ENCODE assay signal across 8 cellular contexts in genomic region chr5:6714221-6715041, GRCh38. TPM values are rescaled to one million over a fixed set of nuclear protein-coding genes. Genes with fewer than 3 reads are reported as not detected.
DNase-seq lines count a peak whose midpoint lies in the region; ATAC-seq and TF ChIP-seq lines count a peak whose summit lies in the region.

No MANE protein-coding gene starts in this region.

- no peak for TF ChIP-seq CTCF in DND-41 (IDR thresholded peaks at IDR 0.05; ENCODE audit: borderline replicate concordance, extremely low read depth, low read length, poor library complexity, severe bottlenecking)

- intact Hi-C loops in left ventricle myocardium superior (cut with micrococcal nuclease): no loop called here

- DNase-seq in DND-41 (peak; percentile 24), Karpas-422 (peak; percentile 61), left ventricle myocardium superior (peak; percentile 67), GM19240 (ENCODE audit: insufficient read length, low spot score) (no peak), NCI-H446 treated with DMSO at 0.1 percent for 48 hours (lab: John Stamatoyannopoulos, UW) (no peak)
- DNase-seq in activated naive CD4-positive, alpha-beta T cell treated with Interleukin-2 at 50 U/mL for 16 hours: peak; percentile 28
- DNase-seq in effector CD8-positive, alpha-beta T cell (lab: John Stamatoyannopoulos, UW): no peak

- H3K4me3 ChIP-seq in DND-41 (ENCODE audit: low read depth in 1 of 2, low read length in 2 of 2) (peak overlapping the region; percentile 79 to 89; a peak in 3 of 4 replicates), Karpas-422 (ENCODE audit: low read length) (peak overlapping the region; percentile 83), skeletal muscle satellite cell (ENCODE audit: low read length) (peak overlapping the region; percentile 70)

- H3K27ac ChIP-seq in DND-41 (ENCODE audit: low read length) (peak overlapping the region; percentile 56), Karpas-422 (ENCODE audit: low read length) (no peak overlapping the region)

- H3K79me2 ChIP-seq in DND-41 (ENCODE audit: insufficient read depth, low read length): peaks cover 57% of the 10 kb centered on the region
- peaks cover 53% of the 10 kb centered on the region for H3K79me2 ChIP-seq in Karpas-422 (ENCODE audit: low read length)

- peaks cover 41% of the 10 kb centered on the region for H3K36me3 ChIP-seq in DND-41 (ENCODE audit: insufficient read depth, low read length)
- peaks cover 12% of the 10 kb centered on the region; the same call in 1 of the 2 replicates for H3K36me3 ChIP-seq in Karpas-422 (ENCODE audit: insufficient read depth, low read length)
- peaks cover 8% of the 10 kb centered on the region for H3K36me3 ChIP-seq in skeletal muscle satellite cell (ENCODE audit: insufficient read depth, low read length)

- H3K9ac ChIP-seq in DND-41 (ENCODE audit: low read depth, low read length) (peak overlapping the region; percentile 71), Karpas-422 (ENCODE audit: low read length) (peak overlapping the region; percentile 77), skeletal muscle satellite cell (ENCODE audit: low read depth, low read length) (peak overlapping the region; percentile 70)

- H3K4me2 ChIP-seq in DND-41 (ENCODE audit: insufficient read depth, low read length) (peak overlapping the region; percentile 95), Karpas-422 (ENCODE audit: low read depth, low read length, poor library complexity, severe bottlenecking) (peak overlapping the region; percentile 91), skeletal muscle satellite cell (ENCODE audit: low read length) (peak overlapping the region; percentile 92)

- H3K27me3 ChIP-seq in DND-41 (ENCODE audit: insufficient read depth, low read length, poor library complexity) (no peaks in the 10 kb centered on the region), Karpas-422 (ENCODE audit: low read length) (no peaks in the 10 kb centered on the region), skeletal muscle satellite cell (ENCODE audit: control insufficient read depth, insufficient read depth, low read length) (no peaks in the 10 kb centered on the region)

- ATAC-seq in DND-41 (ENCODE audit: insufficient read depth, low read depth) (no peak), left ventricle myocardium superior (peak; percentile 5)

- H3K9me3 ChIP-seq in DND-41 (ENCODE audit: insufficient read depth, low read length, severe bottlenecking) (no peaks in the 10 kb centered on the region), Karpas-422 (ENCODE audit: low read length) (no peaks in the 10 kb centered on the region), skeletal muscle satellite cell (replicated peaks; ENCODE audit: low read length) (no peaks in the 10 kb centered on the region)

- H2AFZ ChIP-seq in DND-41 (ENCODE audit: low read depth, low read length) (no peak overlapping the region), Karpas-422 (ENCODE audit: low read length) (no peak overlapping the region)

- H4K20me1 ChIP-seq in DND-41 (ENCODE audit: insufficient read depth, low read length) (peaks cover 53% of the 10 kb centered on the region), Karpas-422 (ENCODE audit: insufficient read depth, low read depth, low read length) (peaks cover 45% of the 10 kb centered on the region)

- H3K4me1 ChIP-seq in DND-41 (ENCODE audit: insufficient read depth, low read length) (peaks cover 52% of the 10 kb centered on the region), Karpas-422 (ENCODE audit: low read length) (peaks cover 55% of the 10 kb centered on the region), skeletal muscle satellite cell (ENCODE audit: control insufficient read depth, insufficient read depth, low read length) (peaks cover 38% of the 10 kb centered on the region)

- H3K9me2 ChIP-seq in Karpas-422 (replicated peaks; ENCODE audit: insufficient read depth, low read length): no peaks in the 10 kb centered on the region

RNA-seq across cellular contexts. Expression of gene TENT4A, which starts 1.2 kb away (rescaled TPM):
- 38.1 and 45.3 TPM in 2 replicates for total RNA-seq in Karpas-422 (2014; rRNA removed; shearing (Covaris generic); ENCODE audit: low replicate concordance)
- 10.7 TPM for total RNA-seq in left ventricle myocardium superior
- 14.6 and 16.5 TPM in 2 replicates for total RNA-seq in skeletal muscle satellite cell (2012; rRNA removed)

Comparison
In these comparisons a context has a peak if more than half of its experiments do, and no peak if none do; other contexts are left out.
1. DNase-seq: peak in DND-41 (single experiment), Karpas-422 (single experiment), activated naive CD4-positive, alpha-beta T cell treated with Interleukin-2 at 50 U/mL for 16 hours (single experiment) and left ventricle myocardium superior (single experiment); none in effector CD8-positive, alpha-beta T cell (single experiment), GM19240 (single experiment) and NCI-H446 treated with DMSO at 0.1 percent for 48 hours (single experiment).
2. Peak in every context shown above with its lines, with median percentiles within 50 percentile points of each other: H3K4me2 ChIP-seq, H3K4me3 ChIP-seq and H3K9ac ChIP-seq.